Comparison of ENCODE assay signal across 14 cellular contexts in the genomic region with DNA sequence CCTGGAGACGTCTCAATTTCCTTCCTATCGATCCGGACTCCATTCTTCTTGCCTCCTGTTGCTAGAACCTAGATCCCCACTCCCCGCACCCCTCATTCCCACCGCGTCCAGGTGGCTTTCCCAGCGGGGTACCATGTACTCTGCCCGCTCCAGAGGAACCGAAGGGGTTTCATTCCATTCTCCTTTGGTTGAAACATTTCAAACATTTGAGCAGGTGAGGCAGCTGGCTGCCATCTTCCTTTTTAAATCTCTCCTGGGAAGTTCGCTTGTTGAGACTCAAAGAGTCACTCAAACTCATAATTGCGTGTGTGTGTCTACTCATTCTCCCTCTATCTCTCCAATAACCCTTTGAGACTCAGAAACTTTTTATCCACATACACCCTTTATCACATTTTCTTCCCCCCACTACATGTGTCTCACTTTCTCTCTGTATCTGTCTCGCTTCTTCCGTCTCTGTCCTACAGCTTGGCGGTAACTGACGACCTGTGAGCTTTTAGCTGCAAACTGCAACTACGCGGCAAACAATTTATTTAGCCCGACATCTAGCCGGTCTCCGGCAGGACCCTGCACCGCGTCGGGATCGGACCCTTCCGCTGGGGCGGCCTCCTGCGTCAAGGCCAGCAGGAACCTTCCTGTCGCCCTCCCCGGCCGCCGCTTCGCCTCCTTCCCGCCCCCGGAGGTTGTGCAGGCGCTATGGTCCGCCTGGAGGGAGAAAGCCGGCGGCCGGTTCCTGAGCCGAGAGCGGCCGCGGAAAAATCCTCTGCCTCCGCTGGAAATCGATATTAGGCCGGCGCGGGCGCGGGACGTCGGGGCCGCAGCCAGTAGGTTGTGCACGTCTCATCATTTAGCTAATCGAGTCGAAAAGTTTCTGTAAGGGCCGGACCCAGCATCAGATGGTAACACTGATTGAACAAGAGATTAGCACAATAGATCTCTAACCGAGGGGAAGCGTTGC. TPM values are rescaled to one million over a fixed set of nuclear protein-coding genes. Genes with fewer than 3 reads are reported as not detected.
A peak's percentile ranks its signal among the peaks of the same experiment; 100 is the strongest.
DNase-seq lines count a peak whose midpoint lies in the region; ATAC-seq and TF ChIP-seq lines count a peak whose summit lies in the region.
"Had no signal": no experiment of that assay in that cellular context is flagged by ENCODE, and none has a peak within 500 bp of the region (broad histone marks: within the 10 kb centered on the region; RNA-seq: fewer than 3 reads in every experiment).

No MANE protein-coding gene starts in this region.

- H3K4me3 Mint-ChIP-seq in CD4-positive, CD25-positive, alpha-beta regulatory T cell: peak overlapping the region; percentile 67 to 73 (median 68)
- H3K4me3 Mint-ChIP-seq in brain: peak overlapping the region; percentile 41 to 62 (median 57)
- peak overlapping the region in 8 of 10 donors; percentile 0 to 76 (median 34) for H3K4me3 Mint-ChIP-seq in naive thymus-derived CD8-positive, alpha-beta T cell
- no peak overlapping the region for H3K4me3 Mint-ChIP-seq in chondrocyte (ENCODE audit: unreplicated experiment)
- H3K4me3 Mint-ChIP-seq: HFFc6 had no signal

- H3K9me3 ChIP-seq in CD4-positive, CD25-positive, alpha-beta regulatory T cell (ENCODE audit: control insufficient read depth in 2 of 2, low read length in 2 of 2): peaks cover 6 to 26% of the 10 kb centered on the region in 2 experiments

- H3K27ac Mint-ChIP-seq in CD4-positive, CD25-positive, alpha-beta regulatory T cell: peak overlapping the region in 2 of 3 donors; percentile 69 to 80
- H3K27ac Mint-ChIP-seq in brain (peak overlapping the region in 1 of 5 experiments; percentile 12), chondrocyte (ENCODE audit: unreplicated experiment) (no peak overlapping the region)
- peak overlapping the region in 4 of 10 donors; percentile 44 to 89 (median 70) for H3K27ac Mint-ChIP-seq in naive thymus-derived CD8-positive, alpha-beta T cell
- H3K27ac Mint-ChIP-seq: HFFc6 had no signal

- peaks cover 3 to 35% (median 7%) of the 10 kb centered on the region in 7 donors for H3K9me3 Mint-ChIP-seq in CD4-positive, CD25-positive, alpha-beta regulatory T cell
- peaks cover 0 to 26% (median 16%) of the 10 kb centered on the region in 5 experiments for H3K9me3 Mint-ChIP-seq in brain
- H3K9me3 Mint-ChIP-seq in naive thymus-derived CD8-positive, alpha-beta T cell: peaks cover 0 to 39% (median 22%) of the 10 kb centered on the region in 9 donors
- peaks cover 5% of the 10 kb centered on the region for H3K9me3 Mint-ChIP-seq in chondrocyte (ENCODE audit: low read depth)

- no peak for ATAC-seq in CD4-positive, CD25-positive, alpha-beta regulatory T cell (ENCODE audit: low read depth in 2 of 2)
- ATAC-seq in naive thymus-derived CD8-positive, alpha-beta T cell: no peak
- no peak for ATAC-seq in GM21367 (IDR thresholded peaks at IDR 0.05; ENCODE audit: unreplicated experiment)
- ATAC-seq: Panc1 had no signal

- no peak overlapping the region for H3K27ac ChIP-seq in CD4-positive, CD25-positive, alpha-beta regulatory T cell (ENCODE audit: insufficient read depth, low read length, poor library complexity, severe bottlenecking)

- H3K36me3 ChIP-seq in CD4-positive, CD25-positive, alpha-beta regulatory T cell (ENCODE audit: control insufficient read depth, insufficient read depth, low read length): no peaks in the 10 kb centered on the region
- no peaks in the 10 kb centered on the region for H3K36me3 ChIP-seq in H7 (replicated peaks; ENCODE audit: control insufficient read depth, insufficient read depth, low read length)

- H3K27me3 Mint-ChIP-seq in CD4-positive, CD25-positive, alpha-beta regulatory T cell: peaks cover 77% of the 10 kb centered on the region
- H3K27me3 Mint-ChIP-seq in brain (peaks cover 95% of the 10 kb centered on the region), chondrocyte (ENCODE audit: low read depth) (peaks cover 67% of the 10 kb centered on the region)
- H3K27me3 Mint-ChIP-seq in naive thymus-derived CD8-positive, alpha-beta T cell: peaks cover 39 to 73% (median 60%) of the 10 kb centered on the region in 5 donors

- TF ChIP-seq CTCF in brain (conservative IDR thresholded peaks at IDR 0.05): no peak
- no peak for TF ChIP-seq CTCF in chondrocyte (IDR thresholded peaks at IDR 0.05)

- POLR2A ChIA-PET in naive thymus-derived CD8-positive, alpha-beta T cell (lab: Charles Lee): interaction anchor here (0.6 kb wide), 1 partner anchor 173 kb away, joined by 4 read pairs; no protein-coding TSS in a partner anchor

- no peak overlapping the region for H3K4me3 ChIP-seq in CD4-positive, CD25-positive, alpha-beta regulatory T cell (ENCODE audit: low read depth, low read length)
- H3K4me3 ChIP-seq in H7 (ENCODE audit: insufficient read depth, low read depth, low read length): peak overlapping the region; percentile 91

- H3K27me3 ChIP-seq in CD4-positive, CD25-positive, alpha-beta regulatory T cell (ENCODE audit: control insufficient read depth, insufficient read depth, low read length): peaks cover 37% of the 10 kb centered on the region
- H3K27me3 ChIP-seq in H7 (ENCODE audit: control insufficient read depth, insufficient read depth, low read length): peaks cover 40% of the 10 kb centered on the region

- DNase-seq in CD4-positive, CD25-positive, alpha-beta regulatory T cell: peak in 1 of 3 donors; percentile 13
- DNase-seq in H7 (peak; percentile 78), A172 (ENCODE audit: low spot score) (no peak), chondrocyte (ENCODE audit: low spot score) (no peak), SHP77 (lab: John Stamatoyannopoulos, UW) (no peak)
- DNase-seq in naive thymus-derived CD8-positive, alpha-beta T cell: peak in 1 of 10 donors; percentile 7
- DNase-seq: amniotic stem cell, HFFc6, hypothalamus, MM.1S, NCI-H2227 treated with DMSO at 0.1 percent for 48 hours had no signal

- H3K4me1 Mint-ChIP-seq in CD4-positive, CD25-positive, alpha-beta regulatory T cell: peaks cover 13 to 50% (median 23%) of the 10 kb centered on the region in 4 donors
- H3K4me1 Mint-ChIP-seq in brain (peaks cover 39% of the 10 kb centered on the region), chondrocyte (ENCODE audit: low read depth) (peaks cover 23% of the 10 kb centered on the region)
- peaks cover 18 to 42% (median 40%) of the 10 kb centered on the region in 4 donors for H3K4me1 Mint-ChIP-seq in naive thymus-derived CD8-positive, alpha-beta T cell

- peaks cover 44% of the 10 kb centered on the region for H3K4me1 ChIP-seq in CD4-positive, CD25-positive, alpha-beta regulatory T cell (ENCODE audit: control insufficient read depth, insufficient read depth, low read length, poor library complexity, severe bottlenecking)

- peaks cover 10% of the 10 kb centered on the region for H3K36me3 Mint-ChIP-seq in CD4-positive, CD25-positive, alpha-beta regulatory T cell
- H3K36me3 Mint-ChIP-seq in brain: no peaks in the 10 kb centered on the region
- peaks cover 22 to 33% (median 28%) of the 10 kb centered on the region in 3 donors for H3K36me3 Mint-ChIP-seq in naive thymus-derived CD8-positive, alpha-beta T cell
- peaks cover 11% of the 10 kb centered on the region for H3K36me3 Mint-ChIP-seq in chondrocyte (ENCODE audit: low read depth)

RNA-seq across cellular contexts. Expression of gene FOXD3, which starts 3.0 kb away (rescaled TPM):
- total RNA-seq in CD4-positive, CD25-positive, alpha-beta regulatory T cell: not detected
- not detected for polyA plus RNA-seq in CD4-positive, CD25-positive, alpha-beta regulatory T cell
- 41.1 and 41.2 TPM in 2 replicates for total RNA-seq in H7 (2014; rRNA removed; shearing (Covaris generic))
- polyA plus RNA-seq in brain (ENCODE audit: insufficient read depth, low read depth, low replicate concordance): 1.7 TPM
- not detected for total RNA-seq in naive thymus-derived CD8-positive, alpha-beta T cell
- not detected for polyA plus RNA-seq in naive thymus-derived CD8-positive, alpha-beta T cell
- total RNA-seq in A172 (2014; rRNA removed; shearing (Covaris generic)): 0.17 TPM in 1 of 2 replicates, not detected in the other
- total RNA-seq in chondrocyte: not detected in 3 replicates
- total RNA-seq: HFFc6 had no signal

RNA-seq across cellular contexts. Expression of gene ALG6, which starts 48.1 kb away (rescaled TPM):
- total RNA-seq in CD4-positive, CD25-positive, alpha-beta regulatory T cell: 20.0 TPM
- polyA plus RNA-seq in CD4-positive, CD25-positive, alpha-beta regulatory T cell: 10 to 100 TPM; 21.1 to 26.7 (median 21.9) TPM
- 22.7 and 24.1 TPM in 2 replicates for total RNA-seq in H7 (2014; rRNA removed; shearing (Covaris generic))
- 8.4 TPM for polyA plus RNA-seq in brain (ENCODE audit: insufficient read depth, low read depth, low replicate concordance)
- total RNA-seq in naive thymus-derived CD8-positive, alpha-beta T cell: 10 to 100 TPM; 27.7 to 31.6 TPM
- 10 to 100 TPM; 16.3 to 22.1 (median 16.5) TPM for polyA plus RNA-seq in naive thymus-derived CD8-positive, alpha-beta T cell
- total RNA-seq in A172 (2014; rRNA removed; shearing (Covaris generic)): 19.5 and 20.0 TPM in 2 replicates
- 7.5 to 11.6 TPM (median 8.5 TPM) in 3 replicates for total RNA-seq in chondrocyte

Comparison
In these comparisons a context has a peak if more than half of its experiments do, and no peak if none do; other contexts are left out.
1. RNA of gene FOXD3, which starts 3.0 kb away (total RNA-seq): 41.1 to 41.2 TPM in H7; not detected in CD4-positive, CD25-positive, alpha-beta regulatory T cell (single experiment), not detected in naive thymus-derived CD8-positive, alpha-beta T cell, 0.17 TPM in A172 and not detected in chondrocyte; every median in the first group is over 10 times any median in the second.